In genomic region chr3:195659136-195659533, GRCh38 we compare ENCODE assay signal across 8 cellular contexts.
A peak's percentile ranks its signal among the peaks of the same experiment; 100 is the strongest.
DNase-seq lines count a peak whose midpoint lies in the region; ATAC-seq, FAIRE-seq and TF ChIP-seq lines count a peak whose summit lies in the region.
"Not testable (repeated sequence)": the region's sequence is repeated elsewhere in the genome, so short reads cannot be mapped to it uniquely, and the experiment has no call there.

No MANE protein-coding gene starts in this region.

- not testable (repeated sequence) for TF ChIP-seq EP300 in esophagus muscularis mucosa (IDR thresholded peaks at IDR 0.05)

- CTCF ChIA-PET in AG04449 (lab: Yijun Ruan, JAX); OCI-LY7 (lab: Charles Lee; ENCODE audit: unreplicated experiment); activated CD4-positive, alpha-beta T cell treated with anti-CD3 and anti-CD28 coated beads, Interleukin-2, amount 10 ng/mL, durations not matched to agents 7 days and 5 days (lab: Charles Lee); naive thymus-derived CD4-positive, alpha-beta T cell (lab: Charles Lee): not testable (repeated sequence)

- H3K27me3 Mint-ChIP-seq in activated CD4-positive, alpha-beta T cell treated with anti-CD3 and anti-CD28 coated beads, Interleukin-2, amount 10 ng/mL, durations not matched to agents 7 days and 5 days; astrocyte (ENCODE audit: low read depth, unreplicated experiment); naive thymus-derived CD4-positive, alpha-beta T cell: not testable (repeated sequence)

- H3K9me3 Mint-ChIP-seq in activated CD4-positive, alpha-beta T cell treated with anti-CD3 and anti-CD28 coated beads, Interleukin-2, amount 10 ng/mL, durations not matched to agents 7 days and 5 days; astrocyte (ENCODE audit: unreplicated experiment); naive thymus-derived CD4-positive, alpha-beta T cell: not testable (repeated sequence)

- H3K36me3 Mint-ChIP-seq in activated CD4-positive, alpha-beta T cell treated with anti-CD3 and anti-CD28 coated beads, Interleukin-2, amount 10 ng/mL, durations not matched to agents 7 days and 5 days (ENCODE audit: low read depth); astrocyte (ENCODE audit: low read depth, unreplicated experiment); naive thymus-derived CD4-positive, alpha-beta T cell: not testable (repeated sequence)

- H3K4me1 Mint-ChIP-seq in activated CD4-positive, alpha-beta T cell treated with anti-CD3 and anti-CD28 coated beads, Interleukin-2, amount 10 ng/mL, durations not matched to agents 7 days and 5 days, result peaks cover 15% of the 10 kb centered on the region
- H3K4me1 Mint-ChIP-seq in astrocyte (ENCODE audit: low read depth, unreplicated experiment), result not testable (repeated sequence)
- peaks cover 0 to 18% (median 9%) of the 10 kb centered on the region in 7 donors for H3K4me1 Mint-ChIP-seq in naive thymus-derived CD4-positive, alpha-beta T cell

- H3K9ac ChIP-seq in astrocyte (ENCODE audit: low read length), result not testable (repeated sequence)

- not testable (repeated sequence) for H4K20me1 ChIP-seq in OCI-LY7 (ENCODE audit: insufficient read depth, low read length); astrocyte (ENCODE audit: insufficient read depth, low read length)

- H3K9me2 ChIP-seq in OCI-LY7 (ENCODE audit: insufficient read depth, low read length), result not testable (repeated sequence)

- POLR2A ChIA-PET in AG04449 (lab: Yijun Ruan, JAX); OCI-LY7 (lab: Charles Lee); activated CD4-positive, alpha-beta T cell treated with anti-CD3 and anti-CD28 coated beads, Interleukin-2, amount 10 ng/mL, durations not matched to agents 7 days and 5 days (lab: Charles Lee); naive thymus-derived CD4-positive, alpha-beta T cell (lab: Charles Lee): not testable (repeated sequence)

- DNase-seq in AG04449 (ENCODE audit: low read depth, low spot score); GM06990 (ENCODE audit: extremely low read depth, insufficient read length); OCI-LY7 (ENCODE audit: low spot score); activated CD4-positive, alpha-beta T cell treated with anti-CD3 and anti-CD28 coated beads, Interleukin-2, amount 10 ng/mL, durations not matched to agents 7 days and 5 days; astrocyte (ENCODE audit: low read depth); esophagus muscularis mucosa (ENCODE audit: extremely low spot score); naive thymus-derived CD4-positive, alpha-beta T cell: not testable (repeated sequence)

- H3K4me1 ChIP-seq in OCI-LY7 (ENCODE audit: insufficient read depth, low read length, poor library complexity, severe bottlenecking); astrocyte (ENCODE audit: insufficient read depth, low read length); naive thymus-derived CD4-positive, alpha-beta T cell (ENCODE audit: control insufficient read depth in 2 of 2, insufficient read depth in 2 of 2, low read length in 2 of 2): not testable (repeated sequence)
- H3K4me1 ChIP-seq in esophagus muscularis mucosa, result peaks cover 0 to 10% (median 0%) of the 10 kb centered on the region in 4 donors

- not testable (repeated sequence) for FAIRE-seq in astrocyte (lab: Jason Lieb, UNC)

- TF ChIP-seq POLR2A in esophagus muscularis mucosa (IDR thresholded peaks at IDR 0.05; ENCODE audit: low read depth), result not testable (repeated sequence)

- H3K4me3 Mint-ChIP-seq in activated CD4-positive, alpha-beta T cell treated with anti-CD3 and anti-CD28 coated beads, Interleukin-2, amount 10 ng/mL, durations not matched to agents 7 days and 5 days, result peak overlapping the region; percentile 72
- peak overlapping the region; percentile 45 for H3K4me3 Mint-ChIP-seq in astrocyte (ENCODE audit: unreplicated experiment)
- H3K4me3 Mint-ChIP-seq in naive thymus-derived CD4-positive, alpha-beta T cell, result peak overlapping the region in 9 of 10 donors; percentile 23 to 62 (median 52)

- WGBS in esophagus muscularis mucosa, result no CpG with 5 or more reads among the region's 7 CpGs

- H3K79me2 ChIP-seq in OCI-LY7 (ENCODE audit: insufficient read depth, low read depth, low read length); astrocyte (ENCODE audit: insufficient read depth, low read length): not testable (repeated sequence)

- not testable (repeated sequence) for TF ChIP-seq CTCF in AG04449 (IDR thresholded peaks at IDR 0.05; ENCODE audit: insufficient read depth, low read length, missing control alignments); GM06990 (IDR thresholded peaks at IDR 0.05; ENCODE audit: insufficient read depth, low read length, poor library complexity, severe bottlenecking); OCI-LY7 (conservative IDR thresholded peaks at IDR 0.05; ENCODE audit: low read length); astrocyte (IDR thresholded peaks at IDR 0.05; ENCODE audit: insufficient read depth, low read depth, low read length); esophagus muscularis mucosa (IDR thresholded peaks at IDR 0.05)

- not testable (repeated sequence) for H3K9me3 ChIP-seq in OCI-LY7 (ENCODE audit: low read length); astrocyte (ENCODE audit: insufficient read depth, low read depth, low read length); esophagus muscularis mucosa; naive thymus-derived CD4-positive, alpha-beta T cell (ENCODE audit: control insufficient read depth in 2 of 3, low read length in 3 of 3)

- not testable (repeated sequence) for H2AFZ ChIP-seq in OCI-LY7 (ENCODE audit: low read length); astrocyte (ENCODE audit: low read depth, low read length)

- intact Hi-C loops in OCI-LY7 (cut with micrococcal nuclease; ENCODE audit: unreplicated experiment); esophagus muscularis mucosa (cut with DNase I); naive thymus-derived CD4-positive, alpha-beta T cell (cut with micrococcal nuclease): not testable (repeated sequence)

- H3K36me3 ChIP-seq in GM06990 (ENCODE audit: control insufficient read depth, insufficient read depth, low read length); OCI-LY7 (ENCODE audit: insufficient read depth, low read length); astrocyte (ENCODE audit: insufficient read depth, low read length); naive thymus-derived CD4-positive, alpha-beta T cell (ENCODE audit: control insufficient read depth in 2 of 3, insufficient read depth in 3 of 3, low read length in 3 of 3): not testable (repeated sequence)
- peaks cover 3 to 14% (median 8%) of the 10 kb centered on the region in 4 donors for H3K36me3 ChIP-seq in esophagus muscularis mucosa

- ATAC-seq in naive thymus-derived CD4-positive, alpha-beta T cell, result not testable (repeated sequence)

- H3K27me3 ChIP-seq in GM06990 (replicated peaks; ENCODE audit: control insufficient read depth, insufficient read depth, low read length); astrocyte (ENCODE audit: insufficient read depth, low read length); esophagus muscularis mucosa; naive thymus-derived CD4-positive, alpha-beta T cell (ENCODE audit: control insufficient read depth in 2 of 2, insufficient read depth in 2 of 2, low read length in 2 of 2): not testable (repeated sequence)

- H3K4me3 ChIP-seq in AG04449 (ENCODE audit: low read depth, low read length), result peak overlapping the region; percentile 46
- peak overlapping the region; percentile 37; the same call in 1 of the 2 replicates for H3K4me3 ChIP-seq in GM06990 (replicated peaks; ENCODE audit: low read depth, low read length)
- H3K4me3 ChIP-seq in OCI-LY7 (ENCODE audit: low read depth, low read length, poor library complexity, severe bottlenecking), result peak overlapping the region; percentile 71
- H3K4me3 ChIP-seq in astrocyte (ENCODE audit: insufficient read depth, low read depth, low read length); naive thymus-derived CD4-positive, alpha-beta T cell (ENCODE audit: low read length): not testable (repeated sequence)
- peak overlapping the region; percentile 60 to 88 (median 64) for H3K4me3 ChIP-seq in esophagus muscularis mucosa
- H3K4me3 ChIP-seq in skin epidermis, result peak overlapping the region in 4 of 7 experiments; percentile 58 to 68 (median 61)

- H3K4me2 ChIP-seq in OCI-LY7 (ENCODE audit: low read length) (peak overlapping the region; percentile 36; the same call in 1 of the 2 replicates), astrocyte (ENCODE audit: low read length) (peak overlapping the region; percentile 62)

- BruUV-seq in OCI-LY7 (replicated peaks; lab: Mats Ljungman, UMichigan), result not testable (repeated sequence)

- H3K27ac ChIP-seq in OCI-LY7 (ENCODE audit: low read depth, low read length, poor library complexity, severe bottlenecking); astrocyte (ENCODE audit: low read depth, low read length); esophagus muscularis mucosa (replicated peaks in 1 of 4); naive thymus-derived CD4-positive, alpha-beta T cell (ENCODE audit: low read depth, low read length); skin epidermis: not testable (repeated sequence)

- H3K27ac Mint-ChIP-seq in activated CD4-positive, alpha-beta T cell treated with anti-CD3 and anti-CD28 coated beads, Interleukin-2, amount 10 ng/mL, durations not matched to agents 7 days and 5 days, result peak overlapping the region; percentile 57
- not testable (repeated sequence) for H3K27ac Mint-ChIP-seq in astrocyte (ENCODE audit: unreplicated experiment); naive thymus-derived CD4-positive, alpha-beta T cell
